8 cellular contexts compared by ENCODE assay signal in the genomic region with DNA sequence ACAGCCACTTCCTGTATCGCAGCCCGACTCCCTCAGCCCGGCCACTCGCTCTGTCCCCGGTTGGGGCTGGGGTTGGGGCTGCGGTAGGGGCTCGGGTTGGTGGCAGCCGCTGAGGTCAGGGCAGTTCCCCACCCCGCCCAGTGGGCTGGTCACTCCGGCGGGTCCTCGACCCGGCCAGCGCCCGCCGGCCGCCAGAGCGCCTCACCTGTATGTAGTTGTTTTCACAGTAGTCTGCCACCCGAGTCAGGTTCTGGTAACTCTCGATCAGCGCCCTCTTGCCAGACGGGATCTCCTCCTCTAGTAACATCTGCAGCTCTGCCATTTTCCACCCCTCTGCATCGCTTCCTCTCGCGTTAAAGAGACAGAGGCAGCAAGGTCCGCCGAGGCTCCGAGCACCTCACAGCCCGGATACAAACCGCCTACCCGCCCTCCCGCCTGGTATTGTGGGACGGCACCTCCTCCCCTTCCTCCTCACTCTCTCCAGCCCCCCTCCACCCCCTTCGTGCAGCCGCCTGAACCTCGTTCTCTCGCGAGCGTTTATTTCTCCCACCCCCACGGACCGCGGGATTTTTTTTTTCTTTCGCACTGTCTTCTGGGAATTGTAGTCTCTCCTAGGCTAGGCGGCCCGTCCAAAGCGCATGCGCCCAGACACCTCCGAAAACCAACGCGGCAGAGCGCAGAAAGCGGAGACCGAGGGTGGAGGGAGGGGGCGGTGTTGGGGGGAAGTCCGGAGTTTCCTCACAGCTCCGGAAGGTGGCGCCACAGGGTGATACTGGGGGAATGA. TPM values are rescaled to one million over a fixed set of nuclear protein-coding genes. Genes with fewer than 3 reads are reported as not detected.
DNase-seq lines count a peak whose midpoint lies in the region; ATAC-seq and TF ChIP-seq lines count a peak whose summit lies in the region.

A gene (minus strand): TSS at position 417 of the 784 bp plus-strand sequence. CDS start 95 bp downstream, at position 322.

- no peaks in the 10 kb centered on the region for H3K27me3 ChIP-seq in Panc1 (ENCODE audit: control insufficient read depth, insufficient read depth, low read length)
- H3K27me3 ChIP-seq in mucosa of rectum (ENCODE audit: control insufficient read depth in 2 of 2, insufficient read depth in 2 of 2, low read length in 2 of 2): no peaks in the 10 kb centered on the region

- H3K9me3 Mint-ChIP-seq in activated T-cell treated with anti-CD3 and anti-CD28 coated beads, Interleukin-2, amount 50 U/mL, for 4 hours: no peaks in the 10 kb centered on the region

- H3K4me3 Mint-ChIP-seq in activated T-cell treated with anti-CD3 and anti-CD28 coated beads, Interleukin-2, amount 50 U/mL, for 4 hours: peak within 1 kb of the TSS; percentile 99

- CTCF ChIA-PET in Panc1 (lab: Charles Lee): interaction anchor here (0.6 kb wide), 1 partner anchor 9 kb away, joined by 3 read pairs; no protein-coding TSS in a partner anchor

- no TSS peak for BruUV-seq in Panc1 (replicated peaks; lab: Mats Ljungman, UMichigan)

- peaks cover 28% of the 10 kb centered on the region for H3K4me1 Mint-ChIP-seq in activated T-cell treated with anti-CD3 and anti-CD28 coated beads, Interleukin-2, amount 50 U/mL, for 4 hours (ENCODE audit: low read depth)

- peaks cover 2% of the 10 kb centered on the region for H3K36me3 Mint-ChIP-seq in activated T-cell treated with anti-CD3 and anti-CD28 coated beads, Interleukin-2, amount 50 U/mL, for 4 hours (ENCODE audit: insufficient read depth)

- ATAC-seq in GM21717 (IDR thresholded peaks at IDR 0.05; ENCODE audit: unreplicated experiment) (peak; percentile 66), Panc1 (peak; percentile 97)
- peak; percentile 91 for ATAC-seq in activated T-cell treated with anti-CD3 and anti-CD28 coated beads, Interleukin-2, amount 50 U/mL, for 4 hours

- H3K9me3 ChIP-seq in Panc1 (ENCODE audit: control insufficient read depth, insufficient read depth, low read depth, low read length) (no peaks in the 10 kb centered on the region), mucosa of rectum (ENCODE audit: control insufficient read depth in 2 of 2, low read length in 2 of 2) (no peaks in the 10 kb centered on the region)

- peak; percentile 93 for TF ChIP-seq POLR2A in erythroblast (IDR thresholded peaks at IDR 0.05; ENCODE audit: low read length)

- DNase-seq in DMS79 (lab: John Stamatoyannopoulos, UW) (peak; percentile 92), KG1 (lab: John Stamatoyannopoulos, UW) (peak; percentile 96), Panc1 (ENCODE audit: low read depth, low spot score) (peak; percentile 92), erythroblast (lab: John Stamatoyannopoulos, UW) (peak; percentile 98 to 99)
- DNase-seq in activated T-cell treated with anti-CD3 and anti-CD28 coated beads, Interleukin-2, amount 50 U/mL, for 4 hours: peak; percentile 97
- DNase-seq in stimulated activated CD8-positive, alpha-beta memory T cell treated with anti-CD3 and anti-CD28 coated beads, Interleukin-4, amount 100 ng/mL, for 48 hours: peak; percentile 97

- in situ Hi-C loops in Panc1 (cut with HindIII; ENCODE audit: low pct_unique_long_range_greater_than_20kb, low sequenced_read_pairs): no loop called here

- H3K4me3 ChIP-seq in Panc1 (ENCODE audit: low read depth in 2 of 2, low read length in 2 of 2) (peak within 1 kb of the TSS; percentile 80), mucosa of rectum (ENCODE audit: low read length in 2 of 2) (peak within 1 kb of the TSS; percentile 97)

- H3K27ac ChIP-seq in Panc1 (ENCODE audit: low read length) (peak within 1 kb of the TSS; percentile 84), mucosa of rectum (ENCODE audit: low read depth in 2 of 2, low read length in 2 of 2) (peak within 1 kb of the TSS; percentile 98 to 99)

- peak within 1 kb of the TSS; percentile 94 to 96 for H3K9ac ChIP-seq in mucosa of rectum (ENCODE audit: low read depth in 1 of 2, low read length in 2 of 2)

- peak; percentile 88 for TF ChIP-seq CTCF in Panc1 (IDR thresholded peaks at IDR 0.05)

- H3K4me1 ChIP-seq in Panc1 (ENCODE audit: control insufficient read depth, insufficient read depth, low read length): peaks cover 14% of the 10 kb centered on the region
- H3K4me1 ChIP-seq in mucosa of rectum (ENCODE audit: control insufficient read depth in 2 of 2, insufficient read depth in 2 of 2, low read length in 2 of 2): peaks cover 9 to 20% of the 10 kb centered on the region in 2 donors

- no peaks in the 10 kb centered on the region for H3K27me3 Mint-ChIP-seq in activated T-cell treated with anti-CD3 and anti-CD28 coated beads, Interleukin-2, amount 50 U/mL, for 4 hours (ENCODE audit: low read depth)

- intact Hi-C loops in Panc1 (cut with micrococcal nuclease; ENCODE audit: unreplicated experiment): no loop called here

- peaks cover 2% of the 10 kb centered on the region; the same call in 1 of the 2 replicates for H3K36me3 ChIP-seq in Panc1 (ENCODE audit: control insufficient read depth, insufficient read depth, low read length)
- no peaks in the 10 kb centered on the region for H3K36me3 ChIP-seq in mucosa of rectum (ENCODE audit: control insufficient read depth in 2 of 2, insufficient read depth in 2 of 2, low read length in 2 of 2)

- POLR2A ChIA-PET in Panc1 (lab: Charles Lee): interaction anchor here (0.7 kb wide), 2 partner anchors 16 to 27 kb away, joined by 3 to 7 read pairs; no protein-coding TSS in a partner anchor

RNA-seq across cellular contexts. Expression of the gene that starts here (rescaled TPM):
- total RNA-seq in Panc1 (2021; ENCODE audit: unreplicated experiment): 35.2 TPM
- polyA plus RNA-seq in Panc1 (2012; ENCODE audit: insufficient read length): 29.5 TPM
- 10 to 100 TPM; 36.0 to 40.6 (median 39.1) TPM for total RNA-seq in activated T-cell treated with anti-CD3 and anti-CD28 coated beads, Interleukin-2, amount 50 U/mL, for 4 hours

Comparison
In these comparisons a context has a peak if more than half of its experiments do, and no peak if none do; other contexts are left out.
1. Peak in every context shown above with its lines: DNase-seq, ATAC-seq, H3K4me3 ChIP-seq and H3K27ac ChIP-seq.